26 cellular contexts compared by ENCODE assay signal in genomic region chrX:2486476-2487133, GRCh38. TPM values are rescaled to one million over a fixed set of nuclear protein-coding genes. Genes with fewer than 3 reads are reported as not detected.
DNase-seq lines count a peak whose midpoint lies in the region; ATAC-seq and TF ChIP-seq lines count a peak whose summit lies in the region.
"Had no signal": no experiment of that assay in that cellular context is flagged by ENCODE, and none has a peak within 500 bp of the region (broad histone marks: within the 10 kb centered on the region; RNA-seq: fewer than 3 reads in every experiment).

No MANE protein-coding gene starts in this region.

- peaks cover 39% of the 10 kb centered on the region for H3K36me3 ChIP-seq in endodermal cell (ENCODE audit: control insufficient read depth, insufficient read depth, low read length)
- peaks cover 0 to 46% of the 10 kb centered on the region in 2 donors for H3K36me3 ChIP-seq in gastroesophageal sphincter

- H3K4me1 Mint-ChIP-seq in endodermal cell, result peaks cover 22% of the 10 kb centered on the region

- H3K9ac ChIP-seq in endodermal cell (ENCODE audit: extremely low read depth, low read length, poor library complexity, severe bottlenecking), result no peak overlapping the region

- H3K27me3 Mint-ChIP-seq in endodermal cell (ENCODE audit: insufficient read depth), result no peaks in the 10 kb centered on the region
- H3K27me3 Mint-ChIP-seq: stimulated activated naive CD8-positive, alpha-beta T cell treated with anti-CD3 and anti-CD28 coated beads, Interleukin-15, Interleukin-2, amounts not matched to agents 100 ng/mL and 50 ng/mL, for 24 hours; type B pancreatic cell had no signal

- TF ChIP-seq EP300 in gastroesophageal sphincter (IDR thresholded peaks at IDR 0.05), result no peak

- TF ChIP-seq CTCF in AG04450 (IDR thresholded peaks at IDR 0.05; ENCODE audit: low read depth, low read length), result no peak
- TF ChIP-seq CTCF in HFF-Myc (IDR thresholded peaks at IDR 0.05; ENCODE audit: low read depth, low read length, missing control alignments), result no peak
- no peak for TF ChIP-seq CTCF in endodermal cell (conservative IDR thresholded peaks at IDR 0.05)
- TF ChIP-seq CTCF in gastroesophageal sphincter (IDR thresholded peaks at IDR 0.05), result no peak

- peaks cover 61% of the 10 kb centered on the region for H3K36me3 Mint-ChIP-seq in endodermal cell (ENCODE audit: low read depth)

- POLR2A ChIA-PET in AG04450 (lab: Yijun Ruan, JAX), result no interaction called here

- H3K9me3 Mint-ChIP-seq in endodermal cell, result no peaks in the 10 kb centered on the region
- H3K9me3 Mint-ChIP-seq: activated naive CD4-positive, alpha-beta T cell treated with anti-CD3 and anti-CD28 coated beads, Interleukin-2, amount 50 U/mL, for 72 hours; stimulated activated naive CD8-positive, alpha-beta T cell treated with anti-CD3 and anti-CD28 coated beads, Interleukin-15, Interleukin-2, amounts not matched to agents 100 ng/mL and 50 ng/mL, for 24 hours; type B pancreatic cell had no signal

- intact Hi-C loops in posterior vena cava (cut with DNase I), result no loop called here

- peak overlapping the region; percentile 82 for H3K27ac Mint-ChIP-seq in endodermal cell
- H3K27ac Mint-ChIP-seq: stimulated activated naive CD8-positive, alpha-beta T cell treated with anti-CD3 and anti-CD28 coated beads, Interleukin-15, Interleukin-2, amounts not matched to agents 100 ng/mL and 50 ng/mL, for 24 hours; type B pancreatic cell had no signal

- DNase-seq in AG04450 (ENCODE audit: low read depth, low spot score), result no peak
- no peak for DNase-seq in HFF-Myc (ENCODE audit: extremely low read depth, low read depth)
- peak; percentile 31 for DNase-seq in endodermal cell
- peak; percentile 62 for DNase-seq in posterior vena cava (ENCODE audit: low spot score)
- no peak for DNase-seq in NCI-H2171 treated with DMSO at 0.1 percent for 48 hours (lab: John Stamatoyannopoulos, UW)
- DNase-seq: ACHN; activated CD4-positive, alpha-beta T cell treated with anti-CD3 and anti-CD28 coated beads for 4 hours; activated T-cell treated with anti-CD3 and anti-CD28 coated beads, Interleukin-2, amount 50 U/mL, for 48 hours; C1 segment of cervical spinal cord; cerebellar nuclear complex; foreskin keratinocyte; KBM-7; NCI-H1694; NCI-H2227 treated with DMSO at 0.1 percent for 48 hours; NCI-H82; PC-3; T-helper 1 cell had no signal

- ATAC-seq in gastroesophageal sphincter (no peak), HG02885 (IDR thresholded peaks at IDR 0.05; ENCODE audit: poor library complexity, unreplicated experiment) (no peak), GM21576 (IDR thresholded peaks at IDR 0.05; ENCODE audit: unreplicated experiment) (no peak)
- ATAC-seq: activated naive CD4-positive, alpha-beta T cell treated with anti-CD3 and anti-CD28 coated beads, Interleukin-2, amount 50 U/mL, for 72 hours; foreskin keratinocyte; left lobe of liver; PC-3 had no signal

- H3K9me3 ChIP-seq in AG04450 (ENCODE audit: control insufficient read depth, insufficient read depth, low read length) (peaks cover 23% of the 10 kb centered on the region; the same call in 1 of the 2 replicates), endodermal cell (ENCODE audit: control insufficient read depth, low read length) (no peaks in the 10 kb centered on the region), gastroesophageal sphincter (no peaks in the 10 kb centered on the region)
- H3K9me3 ChIP-seq: ascending aorta, HAP-1 had no signal

- no peak overlapping the region for H3K4me3 Mint-ChIP-seq in endodermal cell
- H3K4me3 Mint-ChIP-seq: stimulated activated naive CD8-positive, alpha-beta T cell treated with anti-CD3 and anti-CD28 coated beads, Interleukin-15, Interleukin-2, amounts not matched to agents 100 ng/mL and 50 ng/mL, for 24 hours; type B pancreatic cell had no signal

- H3K27ac ChIP-seq in AG04450 (ENCODE audit: low read depth, low read length) (peak overlapping the region; percentile 75), endodermal cell (ENCODE audit: low read depth, low read length) (no peak overlapping the region), gastroesophageal sphincter (peak overlapping the region in 2 of 4 donors; percentile 83 to 84)
- H3K27ac ChIP-seq: foreskin keratinocyte had no signal

- H3K27me3 ChIP-seq in AG04450 (ENCODE audit: control insufficient read depth, insufficient read depth, low read length), result no peaks in the 10 kb centered on the region
- no peaks in the 10 kb centered on the region for H3K27me3 ChIP-seq in endodermal cell (ENCODE audit: control insufficient read depth, insufficient read depth, low read length, poor library complexity, severe bottlenecking)
- H3K27me3 ChIP-seq in gastroesophageal sphincter, result no peaks in the 10 kb centered on the region
- H3K27me3 ChIP-seq: ascending aorta, foreskin keratinocyte had no signal

- H3K4me3 ChIP-seq in AG04450 (ENCODE audit: low read depth, low read length), result no peak overlapping the region
- H3K4me3 ChIP-seq in HFF-Myc (replicated peaks; ENCODE audit: low read depth, low read length), result 0 out of 2 replicates have a peak overlapping the region, but pooled peaks have one; percentile 9
- no peak overlapping the region for H3K4me3 ChIP-seq in endodermal cell (ENCODE audit: low read length)
- H3K4me3 ChIP-seq in gastroesophageal sphincter, result no peak overlapping the region
- H3K4me3 ChIP-seq: ascending aorta, HAP-1 had no signal

- H3K4me1 ChIP-seq in endodermal cell (ENCODE audit: control insufficient read depth, insufficient read depth, low read length) (no peaks in the 10 kb centered on the region), gastroesophageal sphincter (peaks cover 0 to 56% (median 3%) of the 10 kb centered on the region in 3 donors)
- H3K4me1 ChIP-seq: foreskin keratinocyte, HAP-1 had no signal

- CTCF ChIA-PET in AG04450 (lab: Charles Lee), result no interaction called here

- WGBS in endodermal cell (ENCODE audit: insufficient coverage in 1 of 2, insufficient read length in 1 of 2), 2 experiments, result 89 to 92% methylated on average over 28 to 29 of the region's 29 CpGs
- WGBS in gastroesophageal sphincter (ENCODE audit: low coverage in 1 of 2), 2 donors, result 70 to 78% methylated on average over 5 to 17 of the region's 29 CpGs

- TF ChIP-seq POLR2A in gastroesophageal sphincter (IDR thresholded peaks at IDR 0.05), result no peak

RNA-seq across cellular contexts. Expression of gene DHRSX, which starts 14.2 kb away (rescaled TPM):
- polyA plus RNA-seq in AG04450 (2011; rRNA removed), result 43.2 and 47.9 TPM in 2 replicates
- 29.2 and 46.6 TPM in 2 replicates for polyA minus RNA-seq in AG04450 (2011; rRNA and poly(A)+ RNA removed)
- total RNA-seq in endodermal cell, result 10 to 100 TPM; 36.5 to 45.4 TPM
- polyA plus RNA-seq in endodermal cell (2013, experiment 1 of 2), result 43.9 TPM
- 47.7 TPM for polyA plus RNA-seq in endodermal cell (2013, experiment 2 of 2)
- 10 to 100 TPM; 16.0 to 18.9 TPM for total RNA-seq in posterior vena cava
- total RNA-seq in gastroesophageal sphincter, result 10 to 100 TPM; 16.8 to 26.3 (median 21.1) TPM

RNA-seq across cellular contexts. Expression of gene ZBED1, which starts 14.2 kb away (rescaled TPM):
- 23.0 and 25.6 TPM in 2 replicates for polyA plus RNA-seq in AG04450 (2011; rRNA removed)
- 19.9 and 23.5 TPM in 2 replicates for polyA minus RNA-seq in AG04450 (2011; rRNA and poly(A)+ RNA removed)
- total RNA-seq in endodermal cell, result 10 to 100 TPM; 55.8 to 71.9 TPM
- polyA plus RNA-seq in endodermal cell (2013, experiment 1 of 2), result 39.2 TPM
- 41.0 TPM for polyA plus RNA-seq in endodermal cell (2013, experiment 2 of 2)
- 10 to 100 TPM; 33.4 to 34.1 TPM for total RNA-seq in posterior vena cava
- 10 to 100 TPM; 37.2 to 41.1 (median 39.4) TPM for total RNA-seq in gastroesophageal sphincter

Comparison
In these comparisons a context has a peak if more than half of its experiments do, and no peak if none do; other contexts are left out.
1. DNase-seq: peak in endodermal cell (single experiment) and posterior vena cava (single experiment); none in AG04450 (single experiment), HFF-Myc (single experiment) and NCI-H2171 treated with DMSO at 0.1 percent for 48 hours (single experiment).